1 cellular context compared by ENCODE assay signal in genomic region chr12:6423267-6424007, GRCh38.
TF ChIP-seq lines count a peak whose summit lies in the region.

No MANE protein-coding gene starts in this region.

TF ChIP-seq in HepG2, 621 proteins besides CTCF, POLR2A, EP300 and RAD21 (continued from another document and continues in another):
- TF ChIP-seq GMEB2 (CRISPR knock-in tag; IDR thresholded peaks at IDR 0.05; ENCODE audit: low read depth) (no peak), ARID3A (IDR thresholded peaks at IDR 0.05; ENCODE audit: low read depth, low read length) (no peak), STAG1 (CRISPR knock-in tag; IDR thresholded peaks at IDR 0.05) (peak; percentile 96), TERF1 (CRISPR knock-in tag; IDR thresholded peaks at IDR 0.05) (no peak), SMAD3 (CRISPR knock-in tag; IDR thresholded peaks at IDR 0.05) (no peak; the same call in 1 of the 2 replicates), GZF1 (CRISPR knock-in tag; IDR thresholded peaks at IDR 0.05) (0 out of 2 replicates have a peak, but pooled peaks have one; percentile 43), ZSCAN5A (CRISPR knock-in tag; IDR thresholded peaks at IDR 0.05; ENCODE audit: borderline replicate concordance) (no peak), FLYWCH1 (CRISPR knock-in tag; IDR thresholded peaks at IDR 0.05) (no peak), SUZ12 (IDR thresholded peaks at IDR 0.05; ENCODE audit: low read depth, low read length) (no peak), TBL1XR1 (IDR thresholded peaks at IDR 0.05; ENCODE audit: borderline replicate concordance, low read length, partially characterized antibody) (no peak), SOX5 (CRISPR knock-in tag; IDR thresholded peaks at IDR 0.05; ENCODE audit: borderline replicate concordance) (0 out of 2 replicates have a peak, but pooled peaks have one; percentile 22), ZNF33B (CRISPR knock-in tag; IDR thresholded peaks at IDR 0.05) (no peak), ZBTB20 (CRISPR knock-in tag; IDR thresholded peaks at IDR 0.05; ENCODE audit: borderline replicate concordance, low read depth) (0 out of 2 replicates have a peak, but pooled peaks have one; percentile 24), MYPOP (CRISPR knock-in tag; IDR thresholded peaks at IDR 0.05) (0 out of 2 replicates have a peak, but pooled peaks have one; percentile 30), MEIS2 (CRISPR knock-in tag; IDR thresholded peaks at IDR 0.05) (0 out of 2 replicates have a peak, but pooled peaks have one; percentile 61), SPEN (CRISPR knock-in tag; IDR thresholded peaks at IDR 0.05; ENCODE audit: low read depth) (no peak), ZNF761 (CRISPR knock-in tag; conservative IDR thresholded peaks at IDR 0.05) (no peak), PHF5A (CRISPR knock-in tag; IDR thresholded peaks at IDR 0.05; ENCODE audit: low read depth, unreplicated experiment) (no peak), ZMAT3 (CRISPR knock-in tag; conservative IDR thresholded peaks at IDR 0.05) (peak; percentile 42; the same call in 1 of the 2 replicates), KDM3A (CRISPR knock-in tag; IDR thresholded peaks at IDR 0.05; ENCODE audit: low read depth) (peak; percentile 75; the same call in 1 of the 2 replicates), MAX (IDR thresholded peaks at IDR 0.05) (peak; percentile 89), ZNF616 (CRISPR knock-in tag; IDR thresholded peaks at IDR 0.05; ENCODE audit: low read depth) (no peak), MIER3 (CRISPR knock-in tag; IDR thresholded peaks at IDR 0.05; ENCODE audit: borderline replicate concordance) (peak; percentile 65; the same call in 1 of the 2 replicates), ZNF567 (CRISPR knock-in tag; IDR thresholded peaks at IDR 0.05; ENCODE audit: borderline replicate concordance) (no peak), TIGD3 (CRISPR knock-in tag; IDR thresholded peaks at IDR 0.05; ENCODE audit: borderline replicate concordance) (no peak), SETDB1 (CRISPR knock-in tag; IDR thresholded peaks at IDR 0.05; ENCODE audit: borderline replicate concordance) (0 out of 2 replicates have a peak, but pooled peaks have one; percentile 62), HOXA5 (CRISPR knock-in tag; IDR thresholded peaks at IDR 0.05) (no peak), IRF1 (CRISPR knock-in tag; IDR thresholded peaks at IDR 0.05; ENCODE audit: low read depth) (no peak), ZNF503 (CRISPR knock-in tag; IDR thresholded peaks at IDR 0.05) (no peak), REL (CRISPR knock-in tag; conservative IDR thresholded peaks at IDR 0.05) (no peak), NR1H2 (CRISPR knock-in tag; IDR thresholded peaks at IDR 0.05; ENCODE audit: borderline replicate concordance, low read depth) (no peak), CAMTA2 (CRISPR knock-in tag; IDR thresholded peaks at IDR 0.05; ENCODE audit: borderline replicate concordance) (no peak), POGK (CRISPR knock-in tag; conservative IDR thresholded peaks at IDR 0.05) (no peak), ZNF280B (CRISPR knock-in tag; IDR thresholded peaks at IDR 0.05; ENCODE audit: borderline replicate concordance) (no peak), ZNF143 (CRISPR knock-in tag; IDR thresholded peaks at IDR 0.05) (no peak), ZNF569 (CRISPR knock-in tag; IDR thresholded peaks at IDR 0.05; ENCODE audit: borderline replicate concordance) (no peak), ZKSCAN1 (IDR thresholded peaks at IDR 0.05; ENCODE audit: low read length) (no peak), GABPA (IDR thresholded peaks at IDR 0.05; ENCODE audit: low read depth, low read length) (no peak), GABPA (CRISPR knock-in tag; IDR thresholded peaks at IDR 0.05; ENCODE audit: low read depth) (0 out of 2 replicates have a peak, but pooled peaks have one; percentile 22), ATF2 (CRISPR knock-in tag; IDR thresholded peaks at IDR 0.05) (peak; percentile 63; the same call in 1 of the 2 replicates), ZNF274 (CRISPR knock-in tag; IDR thresholded peaks at IDR 0.05) (no peak), EHMT2 (IDR thresholded peaks at IDR 0.05; ENCODE audit: borderline replicate concordance, low read depth, low read length) (no peak), THAP8 (CRISPR knock-in tag; IDR thresholded peaks at IDR 0.05; ENCODE audit: borderline replicate concordance) (no peak), ZNF792 (CRISPR knock-in tag; IDR thresholded peaks at IDR 0.05) (no peak), NFKB2 (CRISPR knock-in tag; IDR thresholded peaks at IDR 0.05; ENCODE audit: borderline replicate concordance) (peak; percentile 32; the same call in 1 of the 2 replicates)
